ENCODE assay signal across 23 cellular contexts in the genomic region with DNA sequence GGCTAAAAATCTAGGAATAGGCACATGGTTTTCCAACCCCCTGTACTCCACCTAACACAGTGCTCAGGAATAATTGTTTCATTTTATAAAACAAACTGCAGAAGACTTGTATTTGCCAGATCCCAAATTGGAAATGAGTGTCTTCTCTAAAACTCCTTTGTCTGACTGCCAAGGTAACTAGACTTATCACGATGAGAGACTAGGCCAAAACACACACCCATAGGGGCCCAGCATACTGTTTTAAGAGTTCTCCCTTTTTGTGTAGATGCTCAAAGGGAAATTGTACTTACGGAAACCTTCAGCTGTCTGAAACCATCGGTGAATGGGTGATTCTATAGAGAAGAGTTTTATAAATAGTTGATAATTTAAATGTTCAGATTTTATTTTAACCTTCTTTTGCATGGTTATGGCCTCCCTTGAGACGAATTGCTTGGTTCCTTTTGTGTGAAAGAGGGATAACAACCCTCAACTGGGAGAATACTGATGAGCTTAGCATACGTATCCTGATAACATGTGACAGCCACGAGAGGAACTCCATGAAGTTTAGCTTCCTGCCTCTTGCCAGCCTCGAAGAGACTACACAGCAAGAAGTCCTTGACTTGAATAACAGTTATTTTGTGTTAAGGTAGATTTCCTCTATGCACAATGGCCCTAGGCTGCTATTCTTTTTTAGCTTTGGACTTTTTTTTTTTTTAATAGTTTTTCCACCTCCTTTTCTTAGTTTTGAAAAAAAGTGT.
"Had no signal": no experiment of that assay in that cellular context is flagged by ENCODE, and none has a peak within 500 bp of the region (broad histone marks: within the 10 kb centered on the region; RNA-seq: fewer than 3 reads in every experiment).

No MANE protein-coding gene starts in this region.

- H3K4me3 ChIP-seq: body of pancreas, cardiac muscle cell, heart left ventricle, lower lobe of right lung, mucosa of descending colon, spleen, tibial nerve had no signal

- H3K36me3 ChIP-seq: cardiac muscle cell, heart left ventricle, tibial nerve had no signal

- DNase-seq: activated B cell treated with CpG ODN at 0.5 μM for 24 hours; activated CD4-positive, alpha-beta T cell treated with anti-CD3 and anti-CD28 coated beads for 36 hours; activated CD4-positive, alpha-beta T cell treated with anti-CD3 and anti-CD28 coated beads, Interleukin-2, amount 50 U/mL, for 4 hours; activated effector memory CD4-positive, alpha-beta T cell treated with Interleukin-2 at 50 U/mL for 16 hours; activated naive CD4-positive, alpha-beta T cell treated with Interleukin-2 at 50 U/mL for 16 hours; activated T-cell treated with anti-CD3 and anti-CD28 coated beads for 4 hours; aorta; body of pancreas; cortex of kidney; effector memory CD8-positive, alpha-beta T cell; erythroblast; foreskin fibroblast; lower lobe of right lung; mucosa of descending colon; right cardiac atrium; spleen; stimulated activated CD4-positive, alpha-beta T cell treated with anti-CD3 and anti-CD28 coated beads, Interleukin-2, amount 100 ng/mL, for 48 hours; stimulated activated naive CD4-positive, alpha-beta T cell treated with Interleukin-2 at 50 U/mL for 16 hours; SW 1271; T-helper 9 cell had no signal

- H3K9me3 ChIP-seq: body of pancreas, heart left ventricle, lower lobe of right lung, mucosa of descending colon, spleen, tibial nerve had no signal

- H3K27ac ChIP-seq: cardiac muscle cell, lower lobe of right lung had no signal

- H3K27me3 ChIP-seq: body of pancreas, heart left ventricle, spleen, tibial nerve had no signal
